In the genomic region with DNA sequence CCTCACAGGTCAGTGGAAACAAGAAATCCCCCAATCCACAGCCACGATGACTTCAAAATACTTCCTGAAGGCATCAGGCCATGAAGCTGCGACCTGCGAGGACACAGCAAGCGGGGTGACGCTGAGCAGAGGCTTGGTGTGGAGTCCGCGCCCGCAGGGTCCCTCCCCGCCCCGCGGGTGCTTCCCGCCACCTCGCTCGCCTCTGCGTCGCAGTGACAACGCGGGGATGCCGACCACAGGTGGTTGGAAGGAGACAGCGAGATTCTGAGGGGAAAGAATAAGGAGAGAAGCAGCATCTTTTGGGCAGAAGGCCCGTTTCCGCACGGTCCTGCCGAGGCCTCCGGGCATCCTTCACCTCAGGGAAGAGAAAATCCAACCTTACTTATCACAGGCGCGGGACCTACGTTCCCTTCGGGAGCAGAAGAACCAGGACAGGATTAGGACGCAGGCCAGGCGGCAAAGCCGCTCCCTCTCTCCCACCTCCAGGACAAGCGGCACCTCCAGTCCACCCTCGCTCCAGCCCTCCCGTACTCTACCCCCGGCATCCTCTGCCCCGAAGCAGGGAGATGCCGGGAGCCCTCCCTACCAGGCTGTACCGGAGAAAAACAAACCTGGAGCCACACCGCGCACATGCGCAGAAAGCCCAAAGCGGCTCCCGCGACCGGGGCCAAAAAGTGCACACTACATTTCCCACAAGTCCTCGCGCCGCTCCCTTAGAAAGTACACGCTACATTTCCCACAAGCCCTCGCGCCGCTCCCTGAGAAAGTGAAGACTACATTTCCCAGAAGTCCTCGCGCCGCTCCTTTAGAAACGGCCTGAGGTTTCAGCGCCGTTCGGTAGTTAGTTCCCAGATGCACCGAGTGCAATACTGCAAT, we compare ENCODE assay signal across 8 cellular contexts.
DNase-seq lines count a peak whose midpoint lies in the region; ATAC-seq lines count a peak whose summit lies in the region.

No MANE protein-coding gene starts in this region.

- H3K9me3 Mint-ChIP-seq in effector memory CD8-positive, alpha-beta T cell: no peaks in the 10 kb centered on the region

- peaks cover 21% of the 10 kb centered on the region for H3K36me3 Mint-ChIP-seq in effector memory CD8-positive, alpha-beta T cell (ENCODE audit: insufficient read depth)

- peak overlapping the region; percentile 97 to 100 for H3K4me3 Mint-ChIP-seq in effector memory CD8-positive, alpha-beta T cell

- peaks cover 31 to 35% of the 10 kb centered on the region in 2 donors for H3K4me1 Mint-ChIP-seq in effector memory CD8-positive, alpha-beta T cell (ENCODE audit: low read depth in 2 of 2)

- DNase-seq in COLO829 (ENCODE audit: low spot score) (peak; percentile 97), HT1080 (ENCODE audit: low read depth) (peak; percentile 96), NOMO-1 (lab: John Stamatoyannopoulos, UW; ENCODE audit: unreplicated experiment in 2 of 2) (peak; percentile 94), medulla oblongata (ENCODE audit: extremely low spot score) (peak; percentile 99)
- DNase-seq in activated CD8-positive, alpha-beta memory T cell treated with anti-CD3 and anti-CD28 coated beads for 48 hours (ENCODE audit: low read depth in 2 of 3, low spot score in 2 of 3): peak; percentile 71 to 90 (median 85)
- peak; percentile 88 to 91 (median 88) for DNase-seq in effector memory CD8-positive, alpha-beta T cell
- peak; percentile 88 to 91 (median 90) for DNase-seq in stimulated activated CD4-positive, alpha-beta T cell treated with anti-CD3 and anti-CD28 coated beads, TNF-alpha, amount 100 ng/mL, for 48 hours (ENCODE audit: low read depth in 3 of 3)

- peaks cover 0 to 9% of the 10 kb centered on the region in 2 donors for H3K27me3 Mint-ChIP-seq in effector memory CD8-positive, alpha-beta T cell

- H3K27ac Mint-ChIP-seq in effector memory CD8-positive, alpha-beta T cell: peak overlapping the region; percentile 97 to 99

- ATAC-seq in GM21367 (IDR thresholded peaks at IDR 0.05; ENCODE audit: unreplicated experiment): peak; percentile 96
- peak; percentile 93 for ATAC-seq in effector memory CD8-positive, alpha-beta T cell (replicated peaks)

Comparison
In these comparisons a context has a peak if more than half of its experiments do, and no peak if none do; other contexts are left out.
1. Peak in every context shown above with its lines: DNase-seq and ATAC-seq.